ENCODE assay signal across 8 cellular contexts in genomic region chr5:140400730-140401361, GRCh38. TPM values are rescaled to one million over a fixed set of nuclear protein-coding genes. Genes with fewer than 3 reads are reported as not detected.
DNase-seq lines count a peak whose midpoint lies in the region; ATAC-seq and TF ChIP-seq lines count a peak whose summit lies in the region.

No MANE protein-coding gene starts in this region.

- no peak overlapping the region for H3K4me3 Mint-ChIP-seq in CD4-positive, alpha-beta T cell
- no peak overlapping the region for H3K4me3 Mint-ChIP-seq in activated CD4-positive, alpha-beta memory T cell treated with anti-CD3 and anti-CD28 coated beads for 36 hours

- POLR2A ChIA-PET in CD4-positive, alpha-beta T cell (lab: Charles Lee): interaction anchor here (0.6 to 4.5 kb wide), 47 partner anchors 13 to 1857 kb away, joined by 3 to 57 read pairs (median 5); partner anchors contain the start of genes APBB3, CD14, CYSTM1 and DELE1
- POLR2A ChIA-PET in activated CD4-positive, alpha-beta memory T cell treated with anti-CD3 and anti-CD28 coated beads for 36 hours (lab: Charles Lee): interaction anchor here (0.7 to 2.6 kb wide), 13 partner anchors 8 to 325 kb away, joined by 3 to 15 read pairs (median 4); partner anchors contain the start of genes EIF4EBP3, HARS1, HARS2 and IK

- H3K9ac ChIP-seq in duodenal mucosa (ENCODE audit: low read depth in 1 of 2, low read length in 2 of 2): peak overlapping the region; percentile 77 to 86

- no peaks in the 10 kb centered on the region for H3K9me3 Mint-ChIP-seq in CD4-positive, alpha-beta T cell
- no peaks in the 10 kb centered on the region for H3K9me3 Mint-ChIP-seq in activated CD4-positive, alpha-beta memory T cell treated with anti-CD3 and anti-CD28 coated beads for 36 hours

- WGBS in right lobe of liver (ENCODE audit: insufficient coverage, low coverage, low lambda C conversion rate, missing lambda C conversion rate): 0% methylated on average over 19 of the region's 54 CpGs

- DNase-seq in CD4-positive, alpha-beta T cell: peak; percentile 71 to 88 (median 77)
- DNase-seq in NCI-H774 (lab: John Stamatoyannopoulos, UW) (peak; percentile 92), right lobe of liver (peak; percentile 91 to 98 (median 98))
- DNase-seq in activated CD4-positive, alpha-beta memory T cell treated with anti-CD3 and anti-CD28 coated beads for 36 hours: peak; percentile 92
- DNase-seq in stimulated activated CD4-positive, alpha-beta T cell treated with anti-CD3 and anti-CD28 coated beads, Interleukin-4, amount 100 ng/mL, for 1 hour: peak; percentile 82

- no peak overlapping the region for H3K27ac Mint-ChIP-seq in CD4-positive, alpha-beta T cell
- H3K27ac Mint-ChIP-seq in activated CD4-positive, alpha-beta memory T cell treated with anti-CD3 and anti-CD28 coated beads for 36 hours: no peak overlapping the region

- H3K27me3 Mint-ChIP-seq in CD4-positive, alpha-beta T cell: no peaks in the 10 kb centered on the region
- H3K27me3 Mint-ChIP-seq in activated CD4-positive, alpha-beta memory T cell treated with anti-CD3 and anti-CD28 coated beads for 36 hours: no peaks in the 10 kb centered on the region

- CTCF ChIA-PET in CD4-positive, alpha-beta T cell (lab: Charles Lee): interaction anchor here (0.7 to 1.6 kb wide), 4 partner anchors 28 to 294 kb away, joined by 3 to 8 read pairs (median 4); no protein-coding TSS in a partner anchor
- CTCF ChIA-PET in activated CD4-positive, alpha-beta memory T cell treated with anti-CD3 and anti-CD28 coated beads for 36 hours (lab: Charles Lee): interaction anchor here (0.6 to 2.8 kb wide), 10 partner anchors 28 to 1218 kb away, joined by 3 to 12 read pairs (median 4); partner anchors contain the start of genes DIAPH1 and EIF4EBP3

- TF ChIP-seq CTCF in CD4-positive, alpha-beta T cell (IDR thresholded peaks at IDR 0.05): no peak
- no peak for TF ChIP-seq CTCF in right lobe of liver (IDR thresholded peaks at IDR 0.05)

- peak; percentile 66 for ATAC-seq in CD4-positive, alpha-beta T cell (ENCODE audit: poor library complexity)
- ATAC-seq in GM19452 (IDR thresholded peaks at IDR 0.05; ENCODE audit: unreplicated experiment): peak; percentile 67
- peak; percentile 68 for ATAC-seq in HG03571 (IDR thresholded peaks at IDR 0.05; ENCODE audit: unreplicated experiment)
- peak; percentile 78 to 90 (median 80) for ATAC-seq in right lobe of liver

- H3K4me1 ChIP-seq in duodenal mucosa (ENCODE audit: control insufficient read depth in 1 of 2, insufficient read depth in 2 of 2, low read length in 2 of 2): peaks cover 16 to 29% of the 10 kb centered on the region in 2 donors
- H3K4me1 ChIP-seq in right lobe of liver: peaks cover 0 to 22% (median 0%) of the 10 kb centered on the region in 4 donors

- no peaks in the 10 kb centered on the region for H3K9me3 ChIP-seq in CD4-positive, alpha-beta T cell (ENCODE audit: control insufficient read depth, low read length)
- H3K9me3 ChIP-seq in duodenal mucosa (ENCODE audit: control insufficient read depth in 1 of 2, low read length in 2 of 2): no peaks in the 10 kb centered on the region
- no peaks in the 10 kb centered on the region for H3K9me3 ChIP-seq in right lobe of liver

- intact Hi-C loops in CD4-positive, alpha-beta T cell (cut with DNase I, micrococcal nuclease): loop anchor here (1.0 to 10.0 kb wide), 10 partner anchors 41 to 1826 kb away; partner anchors contain the start of genes CYSTM1 (in 2 of the 2), EIF4EBP3 (in 2 of the 2), HARS1 (in 1 of the 2) and HARS2 (in 1 of the 2)
- intact Hi-C loops in activated CD4-positive, alpha-beta memory T cell treated with anti-CD3 and anti-CD28 coated beads for 36 hours (cut with micrococcal nuclease): loop anchor here (1.0 to 2.0 kb wide), 13 partner anchors 19 to 310 kb away; partner anchors contain the start of genes APBB3, HARS1, HARS2 and PFDN1
- intact Hi-C loops in right lobe of liver (cut with DNase I): no loop called here

- TF ChIP-seq POLR2A in right lobe of liver (IDR thresholded peaks at IDR 0.05): no peak

- peaks cover 35% of the 10 kb centered on the region for H3K4me1 Mint-ChIP-seq in CD4-positive, alpha-beta T cell (ENCODE audit: low read depth)
- peaks cover 27% of the 10 kb centered on the region for H3K4me1 Mint-ChIP-seq in activated CD4-positive, alpha-beta memory T cell treated with anti-CD3 and anti-CD28 coated beads for 36 hours (ENCODE audit: low read depth)

- H3K36me3 ChIP-seq in duodenal mucosa (ENCODE audit: control insufficient read depth in 1 of 2, insufficient read depth in 2 of 2, low read length in 2 of 2) (no peaks in the 10 kb centered on the region), right lobe of liver (no peaks in the 10 kb centered on the region)

- H3K27ac ChIP-seq in CD4-positive, alpha-beta T cell (ENCODE audit: low read depth, low read length): peak overlapping the region; percentile 84
- H3K27ac ChIP-seq in duodenal mucosa (ENCODE audit: low read depth, low read length) (peak overlapping the region; percentile 82), right lobe of liver (peak overlapping the region; percentile 81 to 95 (median 88))

- H3K4me3 ChIP-seq in duodenal mucosa (ENCODE audit: low read depth in 1 of 2, low read length in 2 of 2) (peak overlapping the region; percentile 83 to 86), right lobe of liver (peak overlapping the region; percentile 68 to 99 (median 88))

- no peaks in the 10 kb centered on the region for H3K27me3 ChIP-seq in CD4-positive, alpha-beta T cell (ENCODE audit: control insufficient read depth, insufficient read depth, low read length)
- H3K27me3 ChIP-seq in duodenal mucosa (ENCODE audit: control insufficient read depth in 1 of 2, insufficient read depth in 2 of 2, low read length in 2 of 2) (no peaks in the 10 kb centered on the region), right lobe of liver (no peaks in the 10 kb centered on the region)

- peaks cover 22% of the 10 kb centered on the region for H3K36me3 Mint-ChIP-seq in CD4-positive, alpha-beta T cell (ENCODE audit: low read depth)
- peaks cover 13% of the 10 kb centered on the region for H3K36me3 Mint-ChIP-seq in activated CD4-positive, alpha-beta memory T cell treated with anti-CD3 and anti-CD28 coated beads for 36 hours

RNA-seq across cellular contexts. Expression of gene ANKHD1, which starts 0.8 kb away (rescaled TPM):
- total RNA-seq in CD4-positive, alpha-beta T cell: 100 to 1,000 TPM; 202 to 212 TPM
- 100 to 1,000 TPM; 102 to 105 TPM for total RNA-seq in activated CD4-positive, alpha-beta memory T cell treated with anti-CD3 and anti-CD28 coated beads for 36 hours
- 10 to 100 TPM; 45.5 to 73.2 (median 62.6) TPM for total RNA-seq in right lobe of liver

RNA-seq across cellular contexts. Expression of gene SLC4A9, which starts 40.9 kb away (rescaled TPM):
- not detected for total RNA-seq in CD4-positive, alpha-beta T cell
- under 1 TPM in 1 of 2 experiments, not detected in 1; 0.26 TPM for total RNA-seq in activated CD4-positive, alpha-beta memory T cell treated with anti-CD3 and anti-CD28 coated beads for 36 hours
- total RNA-seq in right lobe of liver: not detected

RNA-seq across cellular contexts. Expression of gene HBEGF, which starts 54.4 kb away (rescaled TPM):
- 1 to 10 TPM; 3.6 to 4.2 TPM for total RNA-seq in CD4-positive, alpha-beta T cell
- total RNA-seq in activated CD4-positive, alpha-beta memory T cell treated with anti-CD3 and anti-CD28 coated beads for 36 hours: 10 to 100 TPM; 21.5 to 23.5 TPM
- total RNA-seq in right lobe of liver: 1 to 10 TPM in 2 of 6 experiments, under 1 TPM in 4; 0.42 to 1.8 (median 0.78) TPM

Comparison
In these comparisons a context has a peak if more than half of its experiments do, and no peak if none do; other contexts are left out.
1. Peak in every context shown above with its lines: DNase-seq, ATAC-seq, H3K4me3 ChIP-seq and H3K27ac ChIP-seq.
2. RNA of gene HBEGF, which starts 54.4 kb away (total RNA-seq): 21.5 to 23.5 TPM in activated CD4-positive, alpha-beta memory T cell treated with anti-CD3 and anti-CD28 coated beads for 36 hours; 3.6 to 4.2 TPM in CD4-positive, alpha-beta T cell and 0.42 to 1.8 TPM in right lobe of liver; every median in the first group is over 4 times any median in the second.
3. intact Hi-C loops: an anchor here in CD4-positive, alpha-beta T cell (1.0 to 10.0 kb wide) and activated CD4-positive, alpha-beta memory T cell treated with anti-CD3 and anti-CD28 coated beads for 36 hours (1.0 to 2.0 kb wide); none called in right lobe of liver.